Comparison of ENCODE assay signal across 26 cellular contexts in the genomic region with DNA sequence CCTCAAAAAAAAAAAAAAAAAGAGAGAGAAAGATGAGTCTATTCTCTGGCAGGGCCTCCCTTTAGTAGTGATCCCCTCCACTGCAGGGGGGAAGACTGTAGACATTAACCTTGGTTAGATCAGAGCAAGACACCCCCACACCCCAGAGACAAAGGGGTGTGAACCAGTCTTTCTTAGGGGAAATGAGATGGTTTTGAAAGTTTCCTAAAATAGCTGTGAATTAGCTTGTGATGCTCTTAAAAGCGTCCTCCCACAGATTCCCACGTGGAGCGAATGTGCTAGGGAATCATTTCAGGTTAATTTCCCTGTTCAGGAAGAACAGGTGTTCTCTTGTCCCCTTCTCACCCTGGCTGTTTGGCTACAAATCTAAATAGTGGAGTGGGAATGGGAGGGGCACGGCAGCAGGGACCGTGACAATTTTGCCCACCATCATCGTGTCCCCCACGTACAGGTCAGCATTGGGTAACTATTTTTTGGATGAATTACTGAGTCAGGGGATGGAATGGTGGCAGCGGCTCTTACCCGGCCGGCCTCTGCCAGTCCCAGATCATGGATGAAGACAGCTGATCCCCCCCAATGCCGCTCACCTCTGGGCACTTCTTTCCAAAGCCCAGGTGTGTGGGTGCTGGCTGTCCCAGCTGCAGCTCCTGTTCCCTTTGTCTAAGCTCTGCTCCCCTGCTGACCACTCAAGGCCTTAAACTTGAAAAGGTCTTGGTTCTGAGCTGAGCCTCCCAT.
DNase-seq lines count a peak whose midpoint lies in the region; ATAC-seq, FAIRE-seq and TF ChIP-seq lines count a peak whose summit lies in the region.
"Had no signal": no experiment of that assay in that cellular context is flagged by ENCODE, and none has a peak within 500 bp of the region (broad histone marks: within the 10 kb centered on the region; RNA-seq: fewer than 3 reads in every experiment).

No MANE protein-coding gene starts in this region.

- no peaks in the 10 kb centered on the region for H3K4me1 ChIP-seq in GM12878 (ENCODE audit: control insufficient read depth, insufficient read depth, low read length)
- H3K4me1 ChIP-seq in mesenchymal stem cell (ENCODE audit: control insufficient read depth, insufficient read depth, low read depth, low read length): peaks cover 7% of the 10 kb centered on the region
- H3K4me1 ChIP-seq: HAP-1, Peyer's patch had no signal

- H2AFZ ChIP-seq in GM12878 (ENCODE audit: control insufficient read depth, low read depth, low read length): no peak overlapping the region
- H2AFZ ChIP-seq in mesenchymal stem cell (ENCODE audit: low read depth, low read length): no peak overlapping the region

- H2BK120ac ChIP-seq in mesenchymal stem cell (ENCODE audit: low read depth, low read length): no peak overlapping the region

- FAIRE-seq in GM12878 (lab: Jason Lieb, UNC): no peak
- FAIRE-seq: GM12892 had no signal

- H3K4me3 ChIP-seq in GM12878 (no peak overlapping the region), mesenchymal stem cell (ENCODE audit: insufficient read depth in 1 of 2, low read depth in 1 of 2, low read length in 2 of 2) (no peak overlapping the region), skin epidermis (no peak overlapping the region)
- H3K4me3 ChIP-seq: body of pancreas, gastroesophageal sphincter, HAP-1, Peyer's patch, sigmoid colon, upper lobe of left lung had no signal

- no peaks in the 10 kb centered on the region for H3K79me2 ChIP-seq in GM12878 (ENCODE audit: control insufficient read depth, insufficient read depth, low read length)

- no peaks in the 10 kb centered on the region for H4K20me1 ChIP-seq in GM12878 (ENCODE audit: control insufficient read depth, insufficient read depth)

- H3K4ac ChIP-seq in mesenchymal stem cell (ENCODE audit: low read depth in 1 of 2, low read length in 2 of 2): peak overlapping the region in 1 of 2 experiments; percentile 57

- H3K27me3 ChIP-seq in GM12878 (replicated peaks in 1 of 2; ENCODE audit: control insufficient read depth in 2 of 2, insufficient read depth in 2 of 2, low read length in 1 of 2): no peaks in the 10 kb centered on the region
- H3K27me3 ChIP-seq in mesenchymal stem cell (ENCODE audit: control insufficient read depth in 1 of 2, insufficient read depth in 1 of 2, low read length in 2 of 2): peaks cover 0 to 34% of the 10 kb centered on the region in 2 experiments
- H3K27me3 ChIP-seq: body of pancreas, gastroesophageal sphincter, Peyer's patch, sigmoid colon, upper lobe of left lung had no signal

- 50% methylated on average over 11 of the region's 11 CpGs for WGBS in GM12878 (ENCODE audit: insufficient coverage, insufficient replicate concordance, low lambda C conversion rate, missing lambda C conversion rate)
- WGBS in mesenchymal stem cell: 93% methylated on average over 11 of the region's 11 CpGs

- H2BK12ac ChIP-seq in mesenchymal stem cell (ENCODE audit: low read length in 2 of 2): peak overlapping the region in 1 of 2 experiments; percentile 38

- H3K27ac ChIP-seq in GM12878 (ENCODE audit: control insufficient read depth, insufficient read depth): no peak overlapping the region
- no peak overlapping the region for H3K27ac ChIP-seq in mesenchymal stem cell (ENCODE audit: low read length, poor library complexity, severe bottlenecking)
- H3K27ac ChIP-seq in skin epidermis: peak overlapping the region in 12 of 21 experiments; percentile 0 to 83 (median 66)
- H3K27ac ChIP-seq: body of pancreas, HL-60, neutrophil, Peyer's patch, upper lobe of left lung had no signal

- H2BK5ac ChIP-seq in mesenchymal stem cell (ENCODE audit: low read depth, low read length, poor library complexity, severe bottlenecking): no peak overlapping the region

- in situ Hi-C loops in GM12878 (cut with MboI): no loop called here

- no peaks in the 10 kb centered on the region for H3K79me1 ChIP-seq in mesenchymal stem cell (replicated peaks; ENCODE audit: low read length, poor library complexity, severe bottlenecking)

- no peak overlapping the region for H4K91ac ChIP-seq in mesenchymal stem cell (ENCODE audit: low read length)

- ATAC-seq in GM12878: no peak
- ATAC-seq: body of pancreas had no signal

- no peak for TF ChIP-seq EP300 in GM12878 (IDR thresholded peaks at IDR 0.05; ENCODE audit: borderline replicate concordance in 1 of 2, control insufficient read depth in 1 of 2, low read depth in 2 of 2, low read length in 2 of 2)

- RAD21 ChIA-PET in GM12878 (lab: Charles Lee; ENCODE audit: unreplicated experiment): interaction anchor here (0.6 kb wide), 1 partner anchor 584 kb away, joined by 3 read pairs; no protein-coding TSS in a partner anchor

- no peaks in the 10 kb centered on the region for H3K9me3 ChIP-seq in GM12878 (replicated peaks; ENCODE audit: control insufficient read depth, insufficient read depth, low read length)
- H3K9me3 ChIP-seq in mesenchymal stem cell (ENCODE audit: control insufficient read depth, low read length): no peaks in the 10 kb centered on the region
- H3K9me3 ChIP-seq: body of pancreas, gastroesophageal sphincter, HAP-1, neutrophil, Peyer's patch, sigmoid colon, upper lobe of left lung had no signal

- POLR2A ChIA-PET in GM12878 (lab: Charles Lee): no interaction called here

- H3K4me2 ChIP-seq in GM12878 (ENCODE audit: control insufficient read depth, insufficient read depth) (no peak overlapping the region), mesenchymal stem cell (ENCODE audit: low read length, poor library complexity, severe bottlenecking) (no peak overlapping the region)

- intact Hi-C loops in GM12878 (cut with micrococcal nuclease; ENCODE audit: unreplicated experiment): loop anchor here (5.0 kb wide), 1 partner anchor 596 kb away; no protein-coding TSS in a partner anchor

- H4K8ac ChIP-seq in mesenchymal stem cell (ENCODE audit: low read length): peak overlapping the region; percentile 19

- TF ChIP-seq CTCF in GM10266 (IDR thresholded peaks at IDR 0.05; ENCODE audit: control insufficient read depth, insufficient read depth, low read depth, missing control alignments): no peak
- no peak for TF ChIP-seq CTCF in GM12878 (IDR thresholded peaks at IDR 0.05 in 2 of 3, conservative IDR thresholded peaks at IDR 0.05 in 1 of 3; ENCODE audit: control insufficient read depth in 2 of 3, extremely low read depth in 1 of 3, insufficient read depth in 1 of 3, low read depth in 3 of 3, low read length in 3 of 3)

- DNase-seq in GM10266 (ENCODE audit: extremely low spot score) (peak; percentile 45), GM12878 (ENCODE audit: low read depth, low spot score) (no peak), mesenchymal stem cell (no peak), NCI-H2171 treated with DMSO at 0.1 percent for 48 hours (lab: John Stamatoyannopoulos, UW) (no peak), SIG-M5 (lab: John Stamatoyannopoulos, UW) (no peak), foreskin melanocyte (no peak)
- DNase-seq: ACHN; activated CD8-positive, alpha-beta memory T cell treated with anti-CD3 and anti-CD28 coated beads for 24 hours; activated naive CD4-positive, alpha-beta T cell treated with anti-CD3 and anti-CD28 coated beads, Interleukin-2, amount 50 U/mL, for 16 hours; activated T-cell treated with anti-CD3 and anti-CD28 coated beads for 4 hours; body of pancreas; EL; hippocampal formation; NCI-H2081; NCI-H345; NCI-H69; Peyer's patch; sigmoid colon; stimulated activated CD4-positive, alpha-beta T cell treated with anti-CD3 and anti-CD28 coated beads, Interleukin-4, amount 100 ng/mL, for 24 hours; upper lobe of left lung had no signal

- no TSS peak for BruUV-seq in GM12878 (replicated peaks; lab: Mats Ljungman, UMichigan)

- H3K18ac ChIP-seq in mesenchymal stem cell (ENCODE audit: low read depth in 1 of 2, low read length in 2 of 2): peak overlapping the region; percentile 4 to 17

- no peak overlapping the region for H3K23ac ChIP-seq in mesenchymal stem cell (ENCODE audit: low read length in 2 of 2)

- SMC1A ChIA-PET in GM12878 (lab: Charles Lee; ENCODE audit: uncharacterized antibody, unreplicated experiment): interaction anchor here (0.9 kb wide), 1 partner anchor 53 kb away, joined by 3 read pairs; no protein-coding TSS in a partner anchor

- H3K36me3 ChIP-seq in GM12878 (ENCODE audit: control insufficient read depth in 2 of 2, insufficient read depth in 2 of 2, low read length in 1 of 2): no peaks in the 10 kb centered on the region
- no peaks in the 10 kb centered on the region for H3K36me3 ChIP-seq in mesenchymal stem cell (ENCODE audit: control insufficient read depth in 1 of 2, insufficient read depth in 2 of 2, low read depth in 1 of 2, low read length in 2 of 2)
- H3K36me3 ChIP-seq: gastroesophageal sphincter, HAP-1, neutrophil, Peyer's patch, sigmoid colon, upper lobe of left lung had no signal

- no peak for TF ChIP-seq POLR2A in GM12878 (IDR thresholded peaks at IDR 0.05; ENCODE audit: low read depth, low read length)

- CTCF ChIA-PET in GM12878 (lab: Yijun Ruan, JAX): interaction anchor here (1.5 to 2.0 kb wide), 4 partner anchors 9 to 66 kb away, joined by 4 to 8 read pairs (median 5); no protein-coding TSS in a partner anchor

- H3K14ac ChIP-seq in mesenchymal stem cell (ENCODE audit: low read length in 2 of 2): no peak overlapping the region

- TF ChIP-seq RAD21 in GM12878 (IDR thresholded peaks at IDR 0.05; ENCODE audit: insufficient read depth, low read depth, low read length): no peak

- H3K9ac ChIP-seq in GM12878 (ENCODE audit: control insufficient read depth, insufficient read depth, low read length): no peak overlapping the region
- H3K9ac ChIP-seq in mesenchymal stem cell (ENCODE audit: low read length): no peak overlapping the region

- H2BK15ac ChIP-seq in mesenchymal stem cell (ENCODE audit: low read depth, poor library complexity, severe bottlenecking): peak overlapping the region; percentile 80

- no peak overlapping the region for H2AK5ac ChIP-seq in mesenchymal stem cell (ENCODE audit: low read length, severe bottlenecking)

TF ChIP-seq in GM12878, 131 proteins besides CTCF, POLR2A, EP300 and RAD21 (continues in another document):
- TF ChIP-seq MEF2B (IDR thresholded peaks at IDR 0.05; ENCODE audit: partially characterized antibody, poor library complexity, severe bottlenecking): peak; percentile 28
- no peak for TF ChIP-seq EGR1 (IDR thresholded peaks at IDR 0.05; ENCODE audit: borderline replicate concordance in 1 of 2, low read depth in 2 of 2, low read length in 2 of 2)
- TF ChIP-seq LARP7 (IDR thresholded peaks at IDR 0.05): no peak
- TF ChIP-seq MEF2A (IDR thresholded peaks at IDR 0.05; ENCODE audit: insufficient read depth, low read depth, low read length): 0 out of 2 replicates have a peak, but pooled peaks have one; percentile 9
- TF ChIP-seq FOXK2 (IDR thresholded peaks at IDR 0.05): no peak
- TF ChIP-seq, protein P1, sequence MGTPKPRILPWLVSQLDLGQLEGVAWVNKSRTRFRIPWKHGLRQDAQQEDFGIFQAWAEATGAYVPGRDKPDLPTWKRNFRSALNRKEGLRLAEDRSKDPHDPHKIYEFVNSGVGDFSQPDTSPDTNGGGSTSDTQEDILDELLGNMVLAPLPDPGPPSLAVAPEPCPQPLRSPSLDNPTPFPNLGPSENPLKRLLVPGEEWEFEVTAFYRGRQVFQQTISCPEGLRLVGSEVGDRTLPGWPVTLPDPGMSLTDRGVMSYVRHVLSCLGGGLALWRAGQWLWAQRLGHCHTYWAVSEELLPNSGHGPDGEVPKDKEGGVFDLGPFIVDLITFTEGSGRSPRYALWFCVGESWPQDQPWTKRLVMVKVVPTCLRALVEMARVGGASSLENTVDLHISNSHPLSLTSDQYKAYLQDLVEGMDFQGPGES (IDR thresholded peaks at IDR 0.05): no peak
- no peak for TF ChIP-seq ZSCAN29 (IDR thresholded peaks at IDR 0.05)

Comparison
In these comparisons a context has a peak if more than half of its experiments do, and no peak if none do; other contexts are left out.
1. H3K27ac ChIP-seq: peak in skin epidermis (12 of 21); none in GM12878 (single experiment) and mesenchymal stem cell (single experiment).